ENCODE assay signal across 3 cellular contexts in genomic region chr16:2939968-2940367, GRCh38.
TF ChIP-seq lines count a peak whose summit lies in the region.

No MANE protein-coding gene starts in this region.

TF ChIP-seq in A549, 52 proteins besides CTCF, POLR2A, EP300 and RAD21:
- TF ChIP-seq MAFK (IDR thresholded peaks at IDR 0.05; ENCODE audit: partially characterized antibody) (peak; percentile 83), POLR2AphosphoS2 (conservative IDR thresholded peaks at IDR 0.05; ENCODE audit: low read length) (no peak), ZFP36 (IDR thresholded peaks at IDR 0.05; ENCODE audit: borderline replicate concordance, partially characterized antibody) (no peak), ZSCAN20 (CRISPR knock-in tag; IDR thresholded peaks at IDR 0.05) (no peak), BHLHE40 (IDR thresholded peaks at IDR 0.05; ENCODE audit: low read depth, low read length) (no peak), BCL3 (IDR thresholded peaks at IDR 0.05) (no peak), CBX8 (IDR thresholded peaks at IDR 0.05) (no peak)
- TF ChIP-seq, protein P1, sequence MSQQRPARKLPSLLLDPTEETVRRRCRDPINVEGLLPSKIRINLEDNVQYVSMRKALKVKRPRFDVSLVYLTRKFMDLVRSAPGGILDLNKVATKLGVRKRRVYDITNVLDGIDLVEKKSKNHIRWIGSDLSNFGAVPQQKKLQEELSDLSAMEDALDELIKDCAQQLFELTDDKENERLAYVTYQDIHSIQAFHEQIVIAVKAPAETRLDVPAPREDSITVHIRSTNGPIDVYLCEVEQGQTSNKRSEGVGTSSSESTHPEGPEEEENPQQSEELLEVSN (IDR thresholded peaks at IDR 0.05; ENCODE audit: borderline replicate concordance, low read depth): no peak
TF ChIP-seq in A549: peak in this region for 1.

TF ChIP-seq in HEK293, 187 proteins besides CTCF, POLR2A, EP300 and RAD21:
- TF ChIP-seq KLF16 (tag by site-specific recombination; IDR thresholded peaks at IDR 0.05) (no peak), GLIS1 (tag by site-specific recombination; IDR thresholded peaks at IDR 0.05) (no peak), ZNF324 (tag by site-specific recombination; IDR thresholded peaks at IDR 0.05) (no peak), ZNF266 (tag by site-specific recombination; IDR thresholded peaks at IDR 0.05; ENCODE audit: low read depth) (no peak)
- TF ChIP-seq, protein P2, sequence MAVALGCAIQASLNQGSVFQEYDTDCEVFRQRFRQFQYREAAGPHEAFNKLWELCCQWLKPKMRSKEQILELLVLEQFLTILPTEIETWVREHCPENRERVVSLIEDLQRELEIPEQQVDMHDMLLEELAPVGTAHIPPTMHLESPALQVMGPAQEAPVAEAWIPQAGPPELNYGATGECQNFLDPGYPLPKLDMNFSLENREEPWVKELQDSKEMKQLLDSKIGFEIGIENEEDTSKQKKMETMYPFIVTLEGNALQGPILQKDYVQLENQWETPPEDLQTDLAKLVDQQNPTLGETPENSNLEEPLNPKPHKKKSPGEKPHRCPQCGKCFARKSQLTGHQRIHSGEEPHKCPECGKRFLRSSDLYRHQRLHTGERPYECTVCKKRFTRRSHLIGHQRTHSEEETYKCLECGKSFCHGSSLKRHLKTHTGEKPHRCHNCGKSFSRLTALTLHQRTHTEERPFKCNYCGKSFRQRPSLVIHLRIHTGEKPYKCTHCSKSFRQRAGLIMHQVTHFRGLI (tag by site-specific recombination; IDR thresholded peaks at IDR 0.05): peak; percentile 77

TF ChIP-seq in K562, 482 proteins besides CTCF, POLR2A, EP300 and RAD21:
- TF ChIP-seq FOXK1 (CRISPR knock-in tag; IDR thresholded peaks at IDR 0.05; ENCODE audit: borderline replicate concordance) (no peak), C11orf30 (IDR thresholded peaks at IDR 0.05; ENCODE audit: low read depth) (peak; percentile 69), NFIX (CRISPR knock-in tag; IDR thresholded peaks at IDR 0.05; ENCODE audit: low read depth) (no peak), ZNF316 (IDR thresholded peaks at IDR 0.05) (peak; percentile 83), TARDBP (IDR thresholded peaks at IDR 0.05) (no peak), MAFK (IDR thresholded peaks at IDR 0.05; ENCODE audit: low read length) (peak; percentile 35; the same call in 1 of the 2 replicates), SMAD2 (IDR thresholded peaks at IDR 0.05; ENCODE audit: low read depth, low read length) (no peak), MAFF (IDR thresholded peaks at IDR 0.05; ENCODE audit: low read length) (no peak; the same call in 1 of the 2 replicates), ZNF586 (CRISPR knock-in tag; conservative IDR thresholded peaks at IDR 0.05) (no peak), NCOA6 (IDR thresholded peaks at IDR 0.05) (no peak), RB1 (IDR thresholded peaks at IDR 0.05; ENCODE audit: low read depth) (no peak), SOX6 (IDR thresholded peaks at IDR 0.05) (no peak), SMARCE1 (IDR thresholded peaks at IDR 0.05) (no peak), ZNF224 (CRISPR knock-in tag; IDR thresholded peaks at IDR 0.05) (no peak), MCM7 (IDR thresholded peaks at IDR 0.05) (no peak), ADNP (tag; IDR thresholded peaks at IDR 0.05) (no peak), MAFG (tag; conservative IDR thresholded peaks at IDR 0.05) (peak; percentile 52), ZNF41 (CRISPR knock-in tag; conservative IDR thresholded peaks at IDR 0.05) (no peak), CBX2 (IDR thresholded peaks at IDR 0.05; ENCODE audit: insufficient read depth, low read length, poor library complexity, severe bottlenecking) (no peak), KDM5B (IDR thresholded peaks at IDR 0.05; ENCODE audit: insufficient replicate concordance, low read depth, low read length) (no peak), MCM5 (IDR thresholded peaks at IDR 0.05; ENCODE audit: low read depth) (no peak), TAF1 (IDR thresholded peaks at IDR 0.05; ENCODE audit: control insufficient read depth, extremely low read depth, insufficient read depth, low read length, severe bottlenecking) (no peak)
- TF ChIP-seq, protein P3, sequence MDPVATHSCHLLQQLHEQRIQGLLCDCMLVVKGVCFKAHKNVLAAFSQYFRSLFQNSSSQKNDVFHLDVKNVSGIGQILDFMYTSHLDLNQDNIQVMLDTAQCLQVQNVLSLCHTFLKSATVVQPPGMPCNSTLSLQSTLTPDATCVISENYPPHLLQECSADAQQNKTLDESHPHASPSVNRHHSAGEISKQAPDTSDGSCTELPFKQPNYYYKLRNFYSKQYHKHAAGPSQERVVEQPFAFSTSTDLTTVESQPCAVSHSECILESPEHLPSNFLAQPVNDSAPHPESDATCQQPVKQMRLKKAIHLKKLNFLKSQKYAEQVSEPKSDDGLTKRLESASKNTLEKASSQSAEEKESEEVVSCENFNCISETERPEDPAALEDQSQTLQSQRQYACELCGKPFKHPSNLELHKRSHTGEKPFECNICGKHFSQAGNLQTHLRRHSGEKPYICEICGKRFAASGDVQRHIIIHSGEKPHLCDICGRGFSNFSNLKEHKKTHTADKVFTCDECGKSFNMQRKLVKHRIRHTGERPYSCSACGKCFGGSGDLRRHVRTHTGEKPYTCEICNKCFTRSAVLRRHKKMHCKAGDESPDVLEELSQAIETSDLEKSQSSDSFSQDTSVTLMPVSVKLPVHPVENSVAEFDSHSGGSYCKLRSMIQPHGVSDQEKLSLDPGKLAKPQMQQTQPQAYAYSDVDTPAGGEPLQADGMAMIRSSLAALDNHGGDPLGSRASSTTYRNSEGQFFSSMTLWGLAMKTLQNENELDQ (CRISPR knock-in tag; IDR thresholded peaks at IDR 0.05; ENCODE audit: borderline replicate concordance): no peak
- TF ChIP-seq, protein P4, sequence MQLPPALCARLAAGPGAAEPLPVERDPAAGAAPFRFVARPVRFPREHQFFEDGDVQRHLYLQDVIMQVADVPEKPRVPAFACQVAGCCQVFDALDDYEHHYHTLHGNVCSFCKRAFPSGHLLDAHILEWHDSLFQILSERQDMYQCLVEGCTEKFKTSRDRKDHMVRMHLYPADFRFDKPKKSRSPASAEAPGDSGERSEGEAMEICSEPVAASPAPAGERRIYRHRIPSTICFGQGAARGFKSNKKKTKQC (CRISPR knock-in tag; IDR thresholded peaks at IDR 0.05): no peak
- TF ChIP-seq, protein P5, sequence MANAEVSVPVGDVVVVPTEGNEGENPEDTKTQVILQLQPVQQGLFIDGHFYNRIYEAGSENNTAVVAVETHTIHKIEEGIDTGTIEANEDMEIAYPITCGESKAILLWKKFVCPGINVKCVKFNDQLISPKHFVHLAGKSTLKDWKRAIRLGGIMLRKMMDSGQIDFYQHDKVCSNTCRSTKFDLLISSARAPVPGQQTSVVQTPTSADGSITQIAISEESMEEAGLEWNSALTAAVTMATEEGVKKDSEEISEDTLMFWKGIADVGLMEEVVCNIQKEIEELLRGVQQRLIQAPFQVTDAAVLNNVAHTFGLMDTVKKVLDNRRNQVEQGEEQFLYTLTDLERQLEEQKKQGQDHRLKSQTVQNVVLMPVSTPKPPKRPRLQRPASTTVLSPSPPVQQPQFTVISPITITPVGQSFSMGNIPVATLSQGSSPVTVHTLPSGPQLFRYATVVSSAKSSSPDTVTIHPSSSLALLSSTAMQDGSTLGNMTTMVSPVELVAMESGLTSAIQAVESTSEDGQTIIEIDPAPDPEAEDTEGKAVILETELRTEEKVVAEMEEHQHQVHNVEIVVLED (CRISPR knock-in tag; IDR thresholded peaks at IDR 0.05): no peak
TF ChIP-seq in K562: peak in this region for 4.
